ENCODE assay signal across 1 cellular context in the genomic region with DNA sequence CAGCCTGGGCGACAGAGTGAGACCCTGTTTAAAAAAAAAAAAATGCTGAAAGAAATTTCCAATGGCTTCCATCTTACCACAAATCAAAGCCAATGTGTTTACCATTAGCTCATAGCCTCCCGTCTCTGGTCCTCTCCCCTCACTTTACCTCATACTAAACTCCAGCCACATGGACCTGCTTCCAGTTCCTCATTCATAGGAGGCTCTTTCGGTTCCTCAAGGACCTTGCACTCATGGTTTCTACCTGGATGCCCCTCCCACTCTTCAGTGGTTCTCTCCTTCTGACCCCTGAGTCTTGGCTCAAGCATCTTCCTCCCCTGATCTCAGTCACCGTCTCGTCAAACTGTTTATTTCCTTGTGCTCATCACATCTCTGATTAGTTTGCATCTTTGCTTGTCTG.
TF ChIP-seq lines count a peak whose summit lies in the region.

No MANE protein-coding gene starts in this region.

TF ChIP-seq in GM12878, 131 proteins besides CTCF, POLR2A, EP300 and RAD21:
- TF ChIP-seq MEF2A (IDR thresholded peaks at IDR 0.05; ENCODE audit: insufficient read depth, low read depth, low read length), result no peak
- TF ChIP-seq SREBF1 (IDR thresholded peaks at IDR 0.05; ENCODE audit: low read length), result no peak
- TF ChIP-seq, protein P1, sequence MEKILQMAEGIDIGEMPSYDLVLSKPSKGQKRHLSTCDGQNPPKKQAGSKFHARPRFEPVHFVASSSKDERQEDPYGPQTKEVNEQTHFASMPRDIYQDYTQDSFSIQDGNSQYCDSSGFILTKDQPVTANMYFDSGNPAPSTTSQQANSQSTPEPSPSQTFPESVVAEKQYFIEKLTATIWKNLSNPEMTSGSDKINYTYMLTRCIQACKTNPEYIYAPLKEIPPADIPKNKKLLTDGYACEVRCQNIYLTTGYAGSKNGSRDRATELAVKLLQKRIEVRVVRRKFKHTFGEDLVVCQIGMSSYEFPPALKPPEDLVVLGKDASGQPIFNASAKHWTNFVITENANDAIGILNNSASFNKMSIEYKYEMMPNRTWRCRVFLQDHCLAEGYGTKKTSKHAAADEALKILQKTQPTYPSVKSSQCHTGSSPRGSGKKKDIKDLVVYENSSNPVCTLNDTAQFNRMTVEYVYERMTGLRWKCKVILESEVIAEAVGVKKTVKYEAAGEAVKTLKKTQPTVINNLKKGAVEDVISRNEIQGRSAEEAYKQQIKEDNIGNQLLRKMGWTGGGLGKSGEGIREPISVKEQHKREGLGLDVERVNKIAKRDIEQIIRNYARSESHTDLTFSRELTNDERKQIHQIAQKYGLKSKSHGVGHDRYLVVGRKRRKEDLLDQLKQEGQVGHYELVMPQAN (conservative IDR thresholded peaks at IDR 0.05), result no peak
- peak; percentile 71; the same call in 1 of the 2 replicates for TF ChIP-seq IRF4 (IDR thresholded peaks at IDR 0.05; ENCODE audit: low read depth, low read length)
- peak; percentile 45; the same call in 1 of the 2 replicates for TF ChIP-seq IKZF1 (conservative IDR thresholded peaks at IDR 0.05)
- no peak for TF ChIP-seq YBX1 (IDR thresholded peaks at IDR 0.05)
- TF ChIP-seq HDGF (IDR thresholded peaks at IDR 0.05), result no peak
- TF ChIP-seq CBFB (IDR thresholded peaks at IDR 0.05; ENCODE audit: low read depth), result no peak
- TF ChIP-seq, protein P2, sequence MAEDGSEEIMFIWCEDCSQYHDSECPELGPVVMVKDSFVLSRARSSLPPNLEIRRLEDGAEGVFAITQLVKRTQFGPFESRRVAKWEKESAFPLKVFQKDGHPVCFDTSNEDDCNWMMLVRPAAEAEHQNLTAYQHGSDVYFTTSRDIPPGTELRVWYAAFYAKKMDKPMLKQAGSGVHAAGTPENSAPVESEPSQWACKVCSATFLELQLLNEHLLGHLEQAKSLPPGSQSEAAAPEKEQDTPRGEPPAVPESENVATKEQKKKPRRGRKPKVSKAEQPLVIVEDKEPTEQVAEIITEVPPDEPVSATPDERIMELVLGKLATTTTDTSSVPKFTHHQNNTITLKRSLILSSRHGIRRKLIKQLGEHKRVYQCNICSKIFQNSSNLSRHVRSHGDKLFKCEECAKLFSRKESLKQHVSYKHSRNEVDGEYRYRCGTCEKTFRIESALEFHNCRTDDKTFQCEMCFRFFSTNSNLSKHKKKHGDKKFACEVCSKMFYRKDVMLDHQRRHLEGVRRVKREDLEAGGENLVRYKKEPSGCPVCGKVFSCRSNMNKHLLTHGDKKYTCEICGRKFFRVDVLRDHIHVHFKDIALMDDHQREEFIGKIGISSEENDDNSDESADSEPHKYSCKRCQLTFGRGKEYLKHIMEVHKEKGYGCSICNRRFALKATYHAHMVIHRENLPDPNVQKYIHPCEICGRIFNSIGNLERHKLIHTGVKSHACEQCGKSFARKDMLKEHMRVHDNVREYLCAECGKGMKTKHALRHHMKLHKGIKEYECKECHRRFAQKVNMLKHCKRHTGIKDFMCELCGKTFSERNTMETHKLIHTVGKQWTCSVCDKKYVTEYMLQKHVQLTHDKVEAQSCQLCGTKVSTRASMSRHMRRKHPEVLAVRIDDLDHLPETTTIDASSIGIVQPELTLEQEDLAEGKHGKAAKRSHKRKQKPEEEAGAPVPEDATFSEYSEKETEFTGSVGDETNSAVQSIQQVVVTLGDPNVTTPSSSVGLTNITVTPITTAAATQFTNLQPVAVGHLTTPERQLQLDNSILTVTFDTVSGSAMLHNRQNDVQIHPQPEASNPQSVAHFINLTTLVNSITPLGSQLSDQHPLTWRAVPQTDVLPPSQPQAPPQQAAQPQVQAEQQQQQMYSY (CRISPR knock-in tag; IDR thresholded peaks at IDR 0.05), result no peak
- TF ChIP-seq, protein P3, sequence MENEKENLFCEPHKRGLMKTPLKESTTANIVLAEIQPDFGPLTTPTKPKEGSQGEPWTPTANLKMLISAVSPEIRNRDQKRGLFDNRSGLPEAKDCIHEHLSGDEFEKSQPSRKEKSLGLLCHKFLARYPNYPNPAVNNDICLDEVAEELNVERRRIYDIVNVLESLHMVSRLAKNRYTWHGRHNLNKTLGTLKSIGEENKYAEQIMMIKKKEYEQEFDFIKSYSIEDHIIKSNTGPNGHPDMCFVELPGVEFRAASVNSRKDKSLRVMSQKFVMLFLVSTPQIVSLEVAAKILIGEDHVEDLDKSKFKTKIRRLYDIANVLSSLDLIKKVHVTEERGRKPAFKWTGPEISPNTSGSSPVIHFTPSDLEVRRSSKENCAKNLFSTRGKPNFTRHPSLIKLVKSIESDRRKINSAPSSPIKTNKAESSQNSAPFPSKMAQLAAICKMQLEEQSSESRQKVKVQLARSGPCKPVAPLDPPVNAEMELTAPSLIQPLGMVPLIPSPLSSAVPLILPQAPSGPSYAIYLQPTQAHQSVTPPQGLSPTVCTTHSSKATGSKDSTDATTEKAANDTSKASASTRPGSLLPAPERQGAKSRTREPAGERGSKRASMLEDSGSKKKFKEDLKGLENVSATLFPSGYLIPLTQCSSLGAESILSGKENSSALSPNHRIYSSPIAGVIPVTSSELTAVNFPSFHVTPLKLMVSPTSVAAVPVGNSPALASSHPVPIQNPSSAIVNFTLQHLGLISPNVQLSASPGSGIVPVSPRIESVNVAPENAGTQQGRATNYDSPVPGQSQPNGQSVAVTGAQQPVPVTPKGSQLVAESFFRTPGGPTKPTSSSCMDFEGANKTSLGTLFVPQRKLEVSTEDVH (IDR thresholded peaks at IDR 0.05; ENCODE audit: low read depth, partially characterized antibody), result no peak
- TF ChIP-seq ZSCAN29 (IDR thresholded peaks at IDR 0.05), result no peak
- no peak for TF ChIP-seq SREBF2 (IDR thresholded peaks at IDR 0.05; ENCODE audit: low read length)
- no peak for TF ChIP-seq NR2F1 (conservative IDR thresholded peaks at IDR 0.05)
- TF ChIP-seq RUNX3 (IDR thresholded peaks at IDR 0.05; ENCODE audit: low read length), result peak; percentile 71; the same call in 1 of the 2 replicates
- TF ChIP-seq IKZF2 (IDR thresholded peaks at IDR 0.05), result peak; percentile 63 to 72
- no peak for TF ChIP-seq ZNF622 (IDR thresholded peaks at IDR 0.05)
- TF ChIP-seq ZNF217 (IDR thresholded peaks at IDR 0.05), result no peak
- TF ChIP-seq DPF2 (IDR thresholded peaks at IDR 0.05), result no peak
- no peak for TF ChIP-seq GATAD2B (conservative IDR thresholded peaks at IDR 0.05; ENCODE audit: low read depth)
- TF ChIP-seq ATF7 (IDR thresholded peaks at IDR 0.05; ENCODE audit: low read depth), result peak; percentile 73; the same call in 1 of the 2 replicates
- peak; percentile 82 for TF ChIP-seq EED (IDR thresholded peaks at IDR 0.05; ENCODE audit: low read depth)
- TF ChIP-seq JUND (IDR thresholded peaks at IDR 0.05; ENCODE audit: low read depth, low read length), result no peak
- TF ChIP-seq EGR1 (IDR thresholded peaks at IDR 0.05; ENCODE audit: borderline replicate concordance in 1 of 2, low read depth in 2 of 2, low read length in 2 of 2), result no peak
- TF ChIP-seq SMAD1 (IDR thresholded peaks at IDR 0.05; ENCODE audit: low read depth, partially characterized antibody), result no peak
- TF ChIP-seq, protein P4, sequence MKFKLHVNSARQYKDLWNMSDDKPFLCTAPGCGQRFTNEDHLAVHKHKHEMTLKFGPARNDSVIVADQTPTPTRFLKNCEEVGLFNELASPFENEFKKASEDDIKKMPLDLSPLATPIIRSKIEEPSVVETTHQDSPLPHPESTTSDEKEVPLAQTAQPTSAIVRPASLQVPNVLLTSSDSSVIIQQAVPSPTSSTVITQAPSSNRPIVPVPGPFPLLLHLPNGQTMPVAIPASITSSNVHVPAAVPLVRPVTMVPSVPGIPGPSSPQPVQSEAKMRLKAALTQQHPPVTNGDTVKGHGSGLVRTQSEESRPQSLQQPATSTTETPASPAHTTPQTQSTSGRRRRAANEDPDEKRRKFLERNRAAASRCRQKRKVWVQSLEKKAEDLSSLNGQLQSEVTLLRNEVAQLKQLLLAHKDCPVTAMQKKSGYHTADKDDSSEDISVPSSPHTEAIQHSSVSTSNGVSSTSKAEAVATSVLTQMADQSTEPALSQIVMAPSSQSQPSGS (IDR thresholded peaks at IDR 0.05; ENCODE audit: low read length), result peak; percentile 42; the same call in 1 of the 2 replicates
- no peak for TF ChIP-seq KLF5 (IDR thresholded peaks at IDR 0.05; ENCODE audit: partially characterized antibody)
- TF ChIP-seq, protein P5, sequence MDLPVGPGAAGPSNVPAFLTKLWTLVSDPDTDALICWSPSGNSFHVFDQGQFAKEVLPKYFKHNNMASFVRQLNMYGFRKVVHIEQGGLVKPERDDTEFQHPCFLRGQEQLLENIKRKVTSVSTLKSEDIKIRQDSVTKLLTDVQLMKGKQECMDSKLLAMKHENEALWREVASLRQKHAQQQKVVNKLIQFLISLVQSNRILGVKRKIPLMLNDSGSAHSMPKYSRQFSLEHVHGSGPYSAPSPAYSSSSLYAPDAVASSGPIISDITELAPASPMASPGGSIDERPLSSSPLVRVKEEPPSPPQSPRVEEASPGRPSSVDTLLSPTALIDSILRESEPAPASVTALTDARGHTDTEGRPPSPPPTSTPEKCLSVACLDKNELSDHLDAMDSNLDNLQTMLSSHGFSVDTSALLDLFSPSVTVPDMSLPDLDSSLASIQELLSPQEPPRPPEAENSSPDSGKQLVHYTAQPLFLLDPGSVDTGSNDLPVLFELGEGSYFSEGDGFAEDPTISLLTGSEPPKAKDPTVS (IDR thresholded peaks at IDR 0.05; ENCODE audit: low read depth, low read length), result no peak
- TF ChIP-seq, protein P6, sequence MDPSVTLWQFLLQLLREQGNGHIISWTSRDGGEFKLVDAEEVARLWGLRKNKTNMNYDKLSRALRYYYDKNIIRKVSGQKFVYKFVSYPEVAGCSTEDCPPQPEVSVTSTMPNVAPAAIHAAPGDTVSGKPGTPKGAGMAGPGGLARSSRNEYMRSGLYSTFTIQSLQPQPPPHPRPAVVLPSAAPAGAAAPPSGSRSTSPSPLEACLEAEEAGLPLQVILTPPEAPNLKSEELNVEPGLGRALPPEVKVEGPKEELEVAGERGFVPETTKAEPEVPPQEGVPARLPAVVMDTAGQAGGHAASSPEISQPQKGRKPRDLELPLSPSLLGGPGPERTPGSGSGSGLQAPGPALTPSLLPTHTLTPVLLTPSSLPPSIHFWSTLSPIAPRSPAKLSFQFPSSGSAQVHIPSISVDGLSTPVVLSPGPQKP (IDR thresholded peaks at IDR 0.05; ENCODE audit: low read depth, low read length), result no peak
- TF ChIP-seq, protein P7, sequence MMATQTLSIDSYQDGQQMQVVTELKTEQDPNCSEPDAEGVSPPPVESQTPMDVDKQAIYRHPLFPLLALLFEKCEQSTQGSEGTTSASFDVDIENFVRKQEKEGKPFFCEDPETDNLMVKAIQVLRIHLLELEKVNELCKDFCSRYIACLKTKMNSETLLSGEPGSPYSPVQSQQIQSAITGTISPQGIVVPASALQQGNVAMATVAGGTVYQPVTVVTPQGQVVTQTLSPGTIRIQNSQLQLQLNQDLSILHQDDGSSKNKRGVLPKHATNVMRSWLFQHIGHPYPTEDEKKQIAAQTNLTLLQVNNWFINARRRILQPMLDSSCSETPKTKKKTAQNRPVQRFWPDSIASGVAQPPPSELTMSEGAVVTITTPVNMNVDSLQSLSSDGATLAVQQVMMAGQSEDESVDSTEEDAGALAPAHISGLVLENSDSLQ (IDR thresholded peaks at IDR 0.05), result 0 out of 2 replicates have a peak, but pooled peaks have one; percentile 6
- TF ChIP-seq MTA3 (IDR thresholded peaks at IDR 0.05; ENCODE audit: borderline replicate concordance, low read length), result no peak
- TF ChIP-seq STAT1 (conservative IDR thresholded peaks at IDR 0.05), result no peak
- TF ChIP-seq JUNB (IDR thresholded peaks at IDR 0.05), result no peak
- TF ChIP-seq HDAC6 (IDR thresholded peaks at IDR 0.05; ENCODE audit: unreplicated experiment), result no peak
- TF ChIP-seq SPI1 (IDR thresholded peaks at IDR 0.05; ENCODE audit: borderline replicate concordance, insufficient read depth, low read depth, low read length), result peak; percentile 91
- no peak for TF ChIP-seq KAT2A (conservative IDR thresholded peaks at IDR 0.05; ENCODE audit: control insufficient read depth, low read depth, low read length)
